ENCODE assay signal across 1 cellular context in genomic region chr6:26025047-26025893, GRCh38.
TF ChIP-seq lines count a peak whose summit lies in the region.

No MANE protein-coding gene starts in this region.

TF ChIP-seq in K562, 482 proteins besides CTCF, POLR2A, EP300 and RAD21 (continued from another document and continues in another):
- TF ChIP-seq ERF (CRISPR knock-in tag; IDR thresholded peaks at IDR 0.05) (peak; percentile 16; the same call in 1 of the 2 replicates), ZNF316 (IDR thresholded peaks at IDR 0.05) (peak; percentile 99), ATF3 (IDR thresholded peaks at IDR 0.05) (peak; percentile 93), ATF3 (CRISPR knock-in tag; conservative IDR thresholded peaks at IDR 0.05) (no peak), ZNF639 (CRISPR knock-in tag; conservative IDR thresholded peaks at IDR 0.05 in 1 of 2, IDR thresholded peaks at IDR 0.05 in 1 of 2) (peak in 1 of 2 experiments; percentile 86; a peak in 2 of 4 replicates), E2F4 (CRISPR knock-in tag; IDR thresholded peaks at IDR 0.05; ENCODE audit: low read depth) (no peak), MAFF (IDR thresholded peaks at IDR 0.05; ENCODE audit: low read length) (peak; percentile 97), ARID3B (CRISPR knock-in tag; IDR thresholded peaks at IDR 0.05; ENCODE audit: borderline replicate concordance) (no peak), MECOM (CRISPR knock-in tag; IDR thresholded peaks at IDR 0.05) (no peak), SMC3 (conservative IDR thresholded peaks at IDR 0.05; ENCODE audit: insufficient read depth, low read depth, low read length) (0 out of 2 replicates have a peak, but pooled peaks have one; percentile 3), ARID3A (IDR thresholded peaks at IDR 0.05; ENCODE audit: borderline replicate concordance, low read depth, low read length) (peak; percentile 95; the same call in 1 of the 2 replicates), BRD4 (IDR thresholded peaks at IDR 0.05) (peak; percentile 80), KDM1A (IDR thresholded peaks at IDR 0.05) (peak in 1 of 2 experiments; percentile 49; a peak in 2 of 4 replicates), MLLT1 (IDR thresholded peaks at IDR 0.05) (peak in 1 of 2 experiments; percentile 68; a peak in 3 of 4 replicates), L3MBTL2 (IDR thresholded peaks at IDR 0.05) (peak; percentile 38; the same call in 1 of the 2 replicates), ZNF584 (CRISPR knock-in tag; IDR thresholded peaks at IDR 0.05; ENCODE audit: low read depth) (peak; percentile 88), NKRF (IDR thresholded peaks at IDR 0.05; ENCODE audit: borderline replicate concordance) (peak; percentile 72; the same call in 1 of the 2 replicates), SMAD4 (CRISPR knock-in tag; conservative IDR thresholded peaks at IDR 0.05) (peak; percentile 28; the same call in 1 of the 2 replicates), SOX6 (IDR thresholded peaks at IDR 0.05) (peak; percentile 57; the same call in 1 of the 2 replicates), FOXJ3 (CRISPR knock-in tag; IDR thresholded peaks at IDR 0.05) (no peak), ZNF75A (CRISPR knock-in tag; IDR thresholded peaks at IDR 0.05) (no peak), MAFK (IDR thresholded peaks at IDR 0.05; ENCODE audit: low read length) (peak; percentile 95), JUN (IDR thresholded peaks at IDR 0.05; ENCODE audit: borderline replicate concordance, low read depth, low read length) (peak; percentile 97), JUN (CRISPR knock-in tag; IDR thresholded peaks at IDR 0.05; ENCODE audit: borderline replicate concordance) (no peak), ZNF592 (IDR thresholded peaks at IDR 0.05) (peak; percentile 81)
- TF ChIP-seq, protein P1, sequence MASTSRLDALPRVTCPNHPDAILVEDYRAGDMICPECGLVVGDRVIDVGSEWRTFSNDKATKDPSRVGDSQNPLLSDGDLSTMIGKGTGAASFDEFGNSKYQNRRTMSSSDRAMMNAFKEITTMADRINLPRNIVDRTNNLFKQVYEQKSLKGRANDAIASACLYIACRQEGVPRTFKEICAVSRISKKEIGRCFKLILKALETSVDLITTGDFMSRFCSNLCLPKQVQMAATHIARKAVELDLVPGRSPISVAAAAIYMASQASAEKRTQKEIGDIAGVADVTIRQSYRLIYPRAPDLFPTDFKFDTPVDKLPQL (IDR thresholded peaks at IDR 0.05; ENCODE audit: extremely low read depth, insufficient read length) = no peak
- TF ChIP-seq, protein P2, sequence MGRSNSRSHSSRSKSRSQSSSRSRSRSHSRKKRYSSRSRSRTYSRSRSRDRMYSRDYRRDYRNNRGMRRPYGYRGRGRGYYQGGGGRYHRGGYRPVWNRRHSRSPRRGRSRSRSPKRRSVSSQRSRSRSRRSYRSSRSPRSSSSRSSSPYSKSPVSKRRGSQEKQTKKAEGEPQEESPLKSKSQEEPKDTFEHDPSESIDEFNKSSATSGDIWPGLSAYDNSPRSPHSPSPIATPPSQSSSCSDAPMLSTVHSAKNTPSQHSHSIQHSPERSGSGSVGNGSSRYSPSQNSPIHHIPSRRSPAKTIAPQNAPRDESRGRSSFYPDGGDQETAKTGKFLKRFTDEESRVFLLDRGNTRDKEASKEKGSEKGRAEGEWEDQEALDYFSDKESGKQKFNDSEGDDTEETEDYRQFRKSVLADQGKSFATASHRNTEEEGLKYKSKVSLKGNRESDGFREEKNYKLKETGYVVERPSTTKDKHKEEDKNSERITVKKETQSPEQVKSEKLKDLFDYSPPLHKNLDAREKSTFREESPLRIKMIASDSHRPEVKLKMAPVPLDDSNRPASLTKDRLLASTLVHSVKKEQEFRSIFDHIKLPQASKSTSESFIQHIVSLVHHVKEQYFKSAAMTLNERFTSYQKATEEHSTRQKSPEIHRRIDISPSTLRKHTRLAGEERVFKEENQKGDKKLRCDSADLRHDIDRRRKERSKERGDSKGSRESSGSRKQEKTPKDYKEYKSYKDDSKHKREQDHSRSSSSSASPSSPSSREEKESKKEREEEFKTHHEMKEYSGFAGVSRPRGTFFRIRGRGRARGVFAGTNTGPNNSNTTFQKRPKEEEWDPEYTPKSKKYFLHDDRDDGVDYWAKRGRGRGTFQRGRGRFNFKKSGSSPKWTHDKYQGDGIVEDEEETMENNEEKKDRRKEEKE (IDR thresholded peaks at IDR 0.05; ENCODE audit: borderline replicate concordance in 1 of 2, control insufficient read depth in 1 of 2, low read depth in 2 of 2, low read length in 1 of 2) = peak in 1 of 2 experiments; percentile 77; a peak in 1 of 4 replicates
- TF ChIP-seq, protein P3, sequence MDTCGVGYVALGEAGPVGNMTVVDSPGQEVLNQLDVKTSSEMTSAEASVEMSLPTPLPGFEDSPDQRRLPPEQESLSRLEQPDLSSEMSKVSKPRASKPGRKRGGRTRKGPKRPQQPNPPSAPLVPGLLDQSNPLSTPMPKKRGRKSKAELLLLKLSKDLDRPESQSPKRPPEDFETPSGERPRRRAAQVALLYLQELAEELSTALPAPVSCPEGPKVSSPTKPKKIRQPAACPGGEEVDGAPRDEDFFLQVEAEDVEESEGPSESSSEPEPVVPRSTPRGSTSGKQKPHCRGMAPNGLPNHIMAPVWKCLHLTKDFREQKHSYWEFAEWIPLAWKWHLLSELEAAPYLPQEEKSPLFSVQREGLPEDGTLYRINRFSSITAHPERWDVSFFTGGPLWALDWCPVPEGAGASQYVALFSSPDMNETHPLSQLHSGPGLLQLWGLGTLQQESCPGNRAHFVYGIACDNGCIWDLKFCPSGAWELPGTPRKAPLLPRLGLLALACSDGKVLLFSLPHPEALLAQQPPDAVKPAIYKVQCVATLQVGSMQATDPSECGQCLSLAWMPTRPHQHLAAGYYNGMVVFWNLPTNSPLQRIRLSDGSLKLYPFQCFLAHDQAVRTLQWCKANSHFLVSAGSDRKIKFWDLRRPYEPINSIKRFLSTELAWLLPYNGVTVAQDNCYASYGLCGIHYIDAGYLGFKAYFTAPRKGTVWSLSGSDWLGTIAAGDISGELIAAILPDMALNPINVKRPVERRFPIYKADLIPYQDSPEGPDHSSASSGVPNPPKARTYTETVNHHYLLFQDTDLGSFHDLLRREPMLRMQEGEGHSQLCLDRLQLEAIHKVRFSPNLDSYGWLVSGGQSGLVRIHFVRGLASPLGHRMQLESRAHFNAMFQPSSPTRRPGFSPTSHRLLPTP (IDR thresholded peaks at IDR 0.05; ENCODE audit: borderline replicate concordance, extremely low read depth, insufficient read length) = peak; percentile 52
